In genomic region chr3:123050666-123051065, GRCh38 we compare ENCODE assay signal across 1 cellular context.
TF ChIP-seq lines count a peak whose summit lies in the region.

No MANE protein-coding gene starts in this region.

TF ChIP-seq in endothelial cell of umbilical vein, 7 proteins besides CTCF, POLR2A, EP300 and RAD21:
- no peak for TF ChIP-seq FOS (IDR thresholded peaks at IDR 0.05; ENCODE audit: borderline replicate concordance, insufficient read depth, low read length)
- TF ChIP-seq POLR2AphosphoS5 (IDR thresholded peaks at IDR 0.05; ENCODE audit: insufficient read depth, low read depth, low read length) = no peak
- TF ChIP-seq JUN (IDR thresholded peaks at IDR 0.05; ENCODE audit: borderline replicate concordance, insufficient read depth, insufficient read length, low read depth) = no peak
- TF ChIP-seq EZH2 (IDR thresholded peaks at IDR 0.05; ENCODE audit: borderline replicate concordance, low read depth, low read length, severe bottlenecking) = no peak
- TF ChIP-seq GATA2 (IDR thresholded peaks at IDR 0.05; ENCODE audit: insufficient read depth, insufficient read length, low read depth, low read length) = no peak
- no peak for TF ChIP-seq MYC (IDR thresholded peaks at IDR 0.05; ENCODE audit: low read depth, low read length)
- TF ChIP-seq, protein P1, sequence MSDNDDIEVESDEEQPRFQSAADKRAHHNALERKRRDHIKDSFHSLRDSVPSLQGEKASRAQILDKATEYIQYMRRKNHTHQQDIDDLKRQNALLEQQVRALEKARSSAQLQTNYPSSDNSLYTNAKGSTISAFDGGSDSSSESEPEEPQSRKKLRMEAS (IDR thresholded peaks at IDR 0.05; ENCODE audit: insufficient read depth, insufficient read length) = no peak
